Comparison of ENCODE assay signal across 12 cellular contexts in the genomic region with DNA sequence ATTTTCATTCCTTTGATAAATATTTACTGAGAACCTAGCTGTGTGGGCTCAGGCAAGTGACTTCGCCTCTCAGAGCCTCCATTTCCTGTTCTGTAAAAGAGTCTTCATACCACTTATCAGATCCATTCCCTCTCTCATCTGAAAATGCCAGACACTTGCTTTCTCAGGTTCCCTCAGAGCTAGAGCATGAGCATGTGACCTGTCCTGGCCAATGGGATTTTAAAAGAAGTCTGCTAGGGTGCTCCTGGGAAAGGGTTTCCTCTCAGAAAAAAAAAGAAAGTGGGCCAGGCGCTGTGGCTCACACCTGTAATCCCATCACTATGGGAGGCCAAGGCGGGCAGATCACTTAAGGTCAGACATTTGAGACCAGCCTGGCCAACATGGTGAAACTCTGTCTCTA. TPM values are rescaled to one million over a fixed set of nuclear protein-coding genes. Genes with fewer than 3 reads are reported as not detected.
"Had no signal": no experiment of that assay in that cellular context is flagged by ENCODE, and none has a peak within 500 bp of the region (broad histone marks: within the 10 kb centered on the region; RNA-seq: fewer than 3 reads in every experiment).

No MANE protein-coding gene starts in this region.

- DNase-seq: activated CD4-positive, alpha-beta T cell treated with anti-CD3 and anti-CD28 coated beads, Interleukin-2, amount 10 ng/mL, durations not matched to agents 7 days and 5 days; activated naive CD4-positive, alpha-beta T cell; activated naive CD8-positive, alpha-beta T cell treated with anti-CD3 and anti-CD28 coated beads, Interleukin-2, amount 10 ng/mL, durations not matched to agents 7 days and 5 days; aorta; cerebellar nuclear complex; effector CD8-positive, alpha-beta T cell; foreskin keratinocyte; glutamatergic neuron; immature natural killer cell; midbrain had no signal

- H3K4me3 ChIP-seq: lung had no signal

- H3K27ac ChIP-seq: foreskin keratinocyte had no signal

- H3K4me1 ChIP-seq: foreskin keratinocyte had no signal

RNA-seq across cellular contexts. Expression of gene KCNB1, which starts 5.3 kb away (rescaled TPM):
- total RNA-seq: activated CD8-positive, alpha-beta memory T cell treated with anti-CD3 and anti-CD28 coated beads for 36 hours; foreskin keratinocyte had no signal
- polyA plus RNA-seq: foreskin keratinocyte, immature natural killer cell had no signal
